In the genomic region with DNA sequence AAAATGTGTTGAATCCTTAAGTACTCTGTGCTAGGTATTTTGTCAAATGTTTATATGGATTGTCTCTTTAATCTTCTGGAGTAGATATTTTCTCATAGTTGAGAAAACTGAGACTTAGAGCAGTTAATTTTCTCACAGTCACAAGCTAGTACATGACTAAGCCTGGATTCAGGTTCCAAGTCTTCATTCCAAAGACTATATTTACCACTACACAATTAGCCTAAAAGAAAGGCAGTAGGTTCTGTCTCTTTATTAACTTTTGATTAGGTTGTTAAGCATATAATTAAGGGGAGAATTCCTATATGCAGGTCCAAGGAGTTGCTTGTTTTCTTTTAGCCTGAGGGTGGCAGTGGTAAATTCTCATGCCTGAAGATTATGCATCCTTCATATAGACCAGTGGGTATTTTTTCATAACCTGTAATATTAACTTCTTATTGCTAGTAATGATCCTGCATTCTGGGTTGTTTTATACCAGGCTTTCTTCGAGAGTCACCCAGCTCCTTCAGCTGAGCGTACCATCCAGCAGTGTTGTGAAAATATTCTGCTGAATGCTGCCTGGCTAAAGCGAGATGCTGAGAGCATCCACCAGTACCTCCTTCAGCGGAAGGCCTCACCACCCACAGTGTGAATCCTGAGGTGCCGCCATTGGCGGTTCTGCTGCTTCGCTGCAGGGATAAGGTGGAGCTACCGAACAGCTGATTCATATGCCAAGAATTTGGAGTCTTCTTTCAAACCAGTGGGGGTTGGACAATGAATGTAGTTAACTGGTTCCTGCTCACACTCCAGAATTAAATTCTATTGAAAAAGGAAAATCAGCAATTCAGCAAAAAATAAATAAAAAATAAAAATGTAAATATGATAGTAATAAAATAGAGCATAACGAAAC, we compare ENCODE assay signal across 8 cellular contexts. TPM values are rescaled to one million over a fixed set of nuclear protein-coding genes. Genes with fewer than 3 reads are reported as not detected.
DNase-seq lines count a peak whose midpoint lies in the region; ATAC-seq, FAIRE-seq and TF ChIP-seq lines count a peak whose summit lies in the region.

No MANE protein-coding gene starts in this region.

- H3K9me3 ChIP-seq in effector memory CD4-positive, alpha-beta T cell (ENCODE audit: control insufficient read depth, low read length): no peaks in the 10 kb centered on the region
- no peaks in the 10 kb centered on the region for H3K9me3 ChIP-seq in colonic mucosa

- no peak for FAIRE-seq in bronchial epithelial cell (lab: Jason Lieb, UNC)

- no peak for ATAC-seq in HG03045 (IDR thresholded peaks at IDR 0.05; ENCODE audit: unreplicated experiment)

- TF ChIP-seq CTCF in AG09309 (IDR thresholded peaks at IDR 0.05; ENCODE audit: control insufficient read depth, insufficient read depth, low read depth, low read length, missing control alignments): peak; percentile 2
- TF ChIP-seq CTCF in bronchial epithelial cell (IDR thresholded peaks at IDR 0.05; ENCODE audit: insufficient read depth, low read length, severe bottlenecking): no peak
- TF ChIP-seq CTCF in colonic mucosa (IDR thresholded peaks at IDR 0.05): no peak

- H3K27me3 ChIP-seq in bronchial epithelial cell (ENCODE audit: control insufficient read depth, insufficient read depth, low read length): no peaks in the 10 kb centered on the region
- H3K27me3 ChIP-seq in effector memory CD4-positive, alpha-beta T cell (replicated peaks; ENCODE audit: control insufficient read depth, insufficient read depth, low read length, poor library complexity, severe bottlenecking): no peaks in the 10 kb centered on the region
- no peaks in the 10 kb centered on the region for H3K27me3 ChIP-seq in colonic mucosa

- H3K4me1 ChIP-seq in effector memory CD4-positive, alpha-beta T cell (ENCODE audit: control insufficient read depth, insufficient read depth, low read length, poor library complexity, severe bottlenecking): no peaks in the 10 kb centered on the region
- no peaks in the 10 kb centered on the region for H3K4me1 ChIP-seq in colonic mucosa

- no peak overlapping the region for H3K27ac ChIP-seq in effector memory CD4-positive, alpha-beta T cell (ENCODE audit: insufficient read depth, low read length, poor library complexity, severe bottlenecking)
- no peak overlapping the region for H3K27ac ChIP-seq in colonic mucosa

- H3K36me3 ChIP-seq in bronchial epithelial cell (ENCODE audit: control insufficient read depth, insufficient read depth, low read length): peaks cover 3% of the 10 kb centered on the region
- H3K36me3 ChIP-seq in effector memory CD4-positive, alpha-beta T cell (ENCODE audit: control insufficient read depth, insufficient read depth, low read length): peaks cover 29% of the 10 kb centered on the region
- peaks cover 9% of the 10 kb centered on the region for H3K36me3 ChIP-seq in colonic mucosa

- H3K4me3 ChIP-seq in AG09309 (ENCODE audit: control insufficient read depth, low read depth, low read length): no peak overlapping the region
- no peak overlapping the region for H3K4me3 ChIP-seq in bronchial epithelial cell (ENCODE audit: low read depth, low read length)
- H3K4me3 ChIP-seq in effector memory CD4-positive, alpha-beta T cell (ENCODE audit: insufficient read depth, low read depth, low read length, poor library complexity, severe bottlenecking): no peak overlapping the region
- no peak overlapping the region for H3K4me3 ChIP-seq in colonic mucosa

- DNase-seq in AG09309 (ENCODE audit: low read depth) (peak; percentile 69), LHCN-M2 (ENCODE audit: low read depth) (peak; percentile 92), bronchial epithelial cell (ENCODE audit: low read depth) (peak; percentile 90), lung microvascular endothelial cell (ENCODE audit: low read depth in 2 of 2) (peak; percentile 28 to 88), colonic mucosa (no peak), NCI-H774 (lab: John Stamatoyannopoulos, UW) (no peak)
- no peak for DNase-seq in effector memory CD4-positive, alpha-beta T cell

- H3K9ac ChIP-seq in colonic mucosa (ENCODE audit: low read depth in 2 of 2, low read length in 2 of 2): no peak overlapping the region

- intact Hi-C loops in colonic mucosa (cut with DNase I): no loop called here

RNA-seq across cellular contexts. Expression of a gene that starts 28.2 kb away (rescaled TPM):
- total RNA-seq in LHCN-M2 (2014; rRNA removed) (401 and 457 TPM in 2 replicates), bronchial epithelial cell (211 and 279 TPM in 2 replicates), lung microvascular endothelial cell (167 and 179 TPM in 2 replicates), colonic mucosa (100 to 1,000 TPM; 247 to 356 TPM)
- 212 TPM for polyA plus RNA-seq in LHCN-M2 (2012)

Comparison
In these comparisons a context has a peak if more than half of its experiments do, and no peak if none do; other contexts are left out.
1. DNase-seq: peak in AG09309 (single experiment), LHCN-M2 (single experiment), bronchial epithelial cell (single experiment) and lung microvascular endothelial cell (2 of 2); none in effector memory CD4-positive, alpha-beta T cell (0 of 3), colonic mucosa (single experiment) and NCI-H774 (single experiment).